ENCODE assay signal across 8 cellular contexts in the genomic region with DNA sequence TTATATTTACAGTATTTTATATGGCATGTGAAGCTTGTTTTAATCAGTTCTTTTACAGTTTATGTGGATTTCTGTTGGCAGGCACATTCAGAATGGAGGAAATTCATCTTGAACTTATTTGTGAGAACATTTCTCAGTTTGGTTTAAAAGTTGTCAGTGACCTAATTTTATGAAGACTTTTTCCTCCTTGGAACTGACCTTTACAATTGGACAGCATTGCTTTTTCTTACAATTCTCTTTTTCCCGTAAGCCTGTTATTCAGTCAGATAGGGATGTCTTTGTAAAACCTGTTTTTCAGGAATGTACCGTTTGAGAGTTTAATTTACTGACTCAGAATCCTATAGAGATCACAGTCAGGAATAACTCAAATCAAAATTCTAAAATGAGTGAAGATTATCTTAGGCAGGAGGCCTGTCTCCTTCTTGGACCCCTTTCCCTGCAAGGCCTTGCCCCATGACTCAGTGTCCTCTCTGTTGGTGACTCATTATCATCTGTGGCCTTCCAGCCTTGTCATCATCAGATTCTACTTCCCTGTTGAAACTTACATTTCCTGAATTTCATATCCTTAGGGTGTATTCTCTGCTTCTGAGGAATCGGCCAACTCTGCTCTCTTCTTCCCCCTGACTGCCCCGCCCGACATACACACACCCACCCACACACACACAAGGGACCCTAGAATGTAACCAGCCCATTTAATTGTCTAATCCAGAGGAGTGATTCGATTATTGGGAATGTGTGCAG.
DNase-seq lines count a peak whose midpoint lies in the region; TF ChIP-seq lines count a peak whose summit lies in the region.

No MANE protein-coding gene starts in this region.

- H3K9me3 Mint-ChIP-seq in glutamatergic neuron (ENCODE audit: unreplicated experiment) (peaks cover 2% of the 10 kb centered on the region), endodermal cell (no peaks in the 10 kb centered on the region)
- no peaks in the 10 kb centered on the region for H3K9me3 Mint-ChIP-seq in activated T-cell treated with anti-CD3 and anti-CD28 coated beads, Interleukin-2, amount 50 U/mL, for 24 hours

- H3K27ac ChIP-seq in prostate gland (peak overlapping the region; percentile 76 to 77), endodermal cell (ENCODE audit: low read depth, low read length) (no peak overlapping the region)

- H3K36me3 ChIP-seq in prostate gland, result no peaks in the 10 kb centered on the region
- H3K36me3 ChIP-seq in endodermal cell (ENCODE audit: control insufficient read depth, insufficient read depth, low read length), result no peaks in the 10 kb centered on the region

- H3K36me3 Mint-ChIP-seq in glutamatergic neuron (ENCODE audit: unreplicated experiment), result no peaks in the 10 kb centered on the region
- peaks cover 7% of the 10 kb centered on the region for H3K36me3 Mint-ChIP-seq in endodermal cell (ENCODE audit: low read depth)
- H3K36me3 Mint-ChIP-seq in activated T-cell treated with anti-CD3 and anti-CD28 coated beads, Interleukin-2, amount 50 U/mL, for 24 hours (ENCODE audit: low read depth), result peaks cover 2% of the 10 kb centered on the region

- H3K9me3 ChIP-seq in prostate gland (no peaks in the 10 kb centered on the region), endodermal cell (ENCODE audit: control insufficient read depth, low read length) (no peaks in the 10 kb centered on the region)

- TF ChIP-seq POLR2A in prostate gland (IDR thresholded peaks at IDR 0.05), result no peak

- TF ChIP-seq CTCF in foreskin fibroblast (IDR thresholded peaks at IDR 0.05; ENCODE audit: low read depth, low read length) (no peak), prostate gland (IDR thresholded peaks at IDR 0.05) (no peak), glutamatergic neuron (IDR thresholded peaks at IDR 0.05; ENCODE audit: partially characterized antibody, unreplicated experiment) (no peak), endodermal cell (conservative IDR thresholded peaks at IDR 0.05) (no peak)

- DNase-seq in DMS53 (lab: John Stamatoyannopoulos, UW) (peak; percentile 76), RPMI7951 (ENCODE audit: low read depth) (peak; percentile 93), foreskin fibroblast (peak; percentile 93), prostate gland (ENCODE audit: low spot score) (no peak), NCI-H2171 (lab: John Stamatoyannopoulos, UW) (no peak), glutamatergic neuron (no peak), endodermal cell (no peak)
- no peak for DNase-seq in activated T-cell treated with anti-CD3 and anti-CD28 coated beads, Interleukin-2, amount 50 U/mL, for 24 hours

- WGBS in prostate gland, result 27% methylated on average over 6 of the region's 6 CpGs
- WGBS in endodermal cell (ENCODE audit: insufficient coverage in 1 of 2, insufficient read length in 1 of 2), 2 experiments, result 84 to 100% methylated on average over 1 to 6 of the region's 6 CpGs

- H3K4me1 Mint-ChIP-seq in glutamatergic neuron (ENCODE audit: low read depth, unreplicated experiment) (peaks cover 17% of the 10 kb centered on the region), endodermal cell (peaks cover 7% of the 10 kb centered on the region)
- peaks cover 23% of the 10 kb centered on the region for H3K4me1 Mint-ChIP-seq in activated T-cell treated with anti-CD3 and anti-CD28 coated beads, Interleukin-2, amount 50 U/mL, for 24 hours (ENCODE audit: low read depth)

- peaks cover 14% of the 10 kb centered on the region for H3K4me1 ChIP-seq in prostate gland (replicated peaks)
- H3K4me1 ChIP-seq in endodermal cell (ENCODE audit: control insufficient read depth, insufficient read depth, low read length), result no peaks in the 10 kb centered on the region

- no peak overlapping the region for H3K4me3 ChIP-seq in foreskin fibroblast (ENCODE audit: low read depth in 1 of 2, low read length in 2 of 2)
- no peak overlapping the region for H3K4me3 ChIP-seq in prostate gland
- no peak overlapping the region for H3K4me3 ChIP-seq in endodermal cell (ENCODE audit: low read length)

- H3K27me3 ChIP-seq in prostate gland (replicated peaks; ENCODE audit: insufficient read depth) (no peaks in the 10 kb centered on the region), endodermal cell (ENCODE audit: control insufficient read depth, insufficient read depth, low read length, poor library complexity, severe bottlenecking) (no peaks in the 10 kb centered on the region)

- intact Hi-C loops in prostate gland (cut with DNase I), result loop anchor here (5.0 kb wide), 1 partner anchor 99 kb away; a partner anchor contains a TSS

- H3K27me3 Mint-ChIP-seq in glutamatergic neuron (ENCODE audit: unreplicated experiment) (peaks cover 1% of the 10 kb centered on the region), endodermal cell (ENCODE audit: insufficient read depth) (no peaks in the 10 kb centered on the region)
- no peaks in the 10 kb centered on the region for H3K27me3 Mint-ChIP-seq in activated T-cell treated with anti-CD3 and anti-CD28 coated beads, Interleukin-2, amount 50 U/mL, for 24 hours

- H3K9ac ChIP-seq in endodermal cell (ENCODE audit: extremely low read depth, low read length, poor library complexity, severe bottlenecking), result no peak overlapping the region

- H3K27ac Mint-ChIP-seq in glutamatergic neuron (ENCODE audit: unreplicated experiment) (no peak overlapping the region), endodermal cell (no peak overlapping the region)
- H3K27ac Mint-ChIP-seq in activated T-cell treated with anti-CD3 and anti-CD28 coated beads, Interleukin-2, amount 50 U/mL, for 24 hours, result no peak overlapping the region

- H3K4me3 Mint-ChIP-seq in glutamatergic neuron (ENCODE audit: unreplicated experiment), result no peak overlapping the region
- H3K4me3 Mint-ChIP-seq in endodermal cell, result no peak overlapping the region
- H3K4me3 Mint-ChIP-seq in activated T-cell treated with anti-CD3 and anti-CD28 coated beads, Interleukin-2, amount 50 U/mL, for 24 hours, result no peak overlapping the region

Comparison
In these comparisons a context has a peak if more than half of its experiments do, and no peak if none do; other contexts are left out.
1. DNase-seq: peak in DMS53 (single experiment), RPMI7951 (single experiment) and foreskin fibroblast (2 of 2); none in prostate gland (single experiment), NCI-H2171 (single experiment), glutamatergic neuron (single experiment), endodermal cell (single experiment) and activated T-cell treated with anti-CD3 and anti-CD28 coated beads, Interleukin-2, amount 50 U/mL, for 24 hours (single experiment).